Comparison of ENCODE assay signal across 13 cellular contexts in the genomic region with DNA sequence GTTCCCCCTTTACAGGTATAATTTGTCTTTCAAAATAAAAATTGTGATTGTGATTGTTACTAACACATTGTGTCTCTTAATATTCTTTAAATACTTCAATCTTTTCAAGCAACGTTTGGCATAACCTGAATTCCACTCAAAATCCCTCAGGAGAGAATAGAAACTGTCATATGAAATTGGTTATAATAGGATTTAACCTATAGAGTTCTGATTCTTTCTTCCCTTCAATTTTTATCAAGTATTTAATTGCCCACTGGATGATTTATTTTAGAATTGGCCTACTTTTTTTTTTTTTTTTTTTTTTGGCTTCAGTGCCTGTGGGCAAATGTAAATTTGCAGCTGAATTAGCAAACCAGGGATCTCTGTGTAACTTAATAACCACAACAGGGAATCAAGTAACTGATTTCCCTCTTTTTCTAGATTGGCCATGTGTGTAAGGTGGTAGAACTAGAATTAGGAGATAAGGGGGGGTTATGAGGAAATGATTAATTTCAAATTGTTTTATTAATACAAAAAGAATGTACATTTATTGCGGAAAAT.
DNase-seq lines count a peak whose midpoint lies in the region; ATAC-seq and TF ChIP-seq lines count a peak whose summit lies in the region.
"Had no signal": no experiment of that assay in that cellular context is flagged by ENCODE, and none has a peak within 500 bp of the region (broad histone marks: within the 10 kb centered on the region; RNA-seq: fewer than 3 reads in every experiment).

No MANE protein-coding gene starts in this region.

- intact Hi-C loops in left colon (cut with DNase I, micrococcal nuclease): no loop called here

- POLR2A ChIA-PET in HEK293T (lab: Yijun Ruan, JAX): interaction anchor here (0.6 to 3.5 kb wide), 4 partner anchors 9 to 156 kb away, joined by 3 to 38 read pairs (median 11); a partner anchor contains a TSS

- DNase-seq in DMS79 (lab: John Stamatoyannopoulos, UW) (peak; percentile 39), HEK293T (ENCODE audit: extremely low spot score) (no peak), NCI-H526 treated with DMSO at 0.1 percent for 48 hours (lab: John Stamatoyannopoulos, UW) (peak; percentile 14), left kidney (ENCODE audit: low read depth, low spot score) (peak; percentile 66), ecto neural progenitor cell (ENCODE audit: low spot score) (no peak), Ammon's horn (ENCODE audit: low spot score) (no peak), left colon (no peak)
- DNase-seq: CD4-positive, alpha-beta T cell; NCI-H2081 treated with DMSO at 0.1 percent for 48 hours; NCI-H774; SIG-M5 had no signal

- CTCF ChIA-PET in HEK293T (lab: Yijun Ruan, JAX): interaction anchor here (0.7 kb wide), 1 partner anchor 16 kb away, joined by 4 read pairs; no protein-coding TSS in a partner anchor

- ATAC-seq in HG03521 (IDR thresholded peaks at IDR 0.05; ENCODE audit: unreplicated experiment) (no peak), left colon (no peak)
- ATAC-seq: HepG2 had no signal

TF ChIP-seq in HEK293T, 16 proteins besides CTCF, POLR2A, EP300 and RAD21:
- TF ChIP-seq BHLHE40 (IDR thresholded peaks at IDR 0.05; ENCODE audit: borderline replicate concordance): no peak
- peak; percentile 96 for TF ChIP-seq ZNF384 (IDR thresholded peaks at IDR 0.05)
- TF ChIP-seq, protein P1, sequence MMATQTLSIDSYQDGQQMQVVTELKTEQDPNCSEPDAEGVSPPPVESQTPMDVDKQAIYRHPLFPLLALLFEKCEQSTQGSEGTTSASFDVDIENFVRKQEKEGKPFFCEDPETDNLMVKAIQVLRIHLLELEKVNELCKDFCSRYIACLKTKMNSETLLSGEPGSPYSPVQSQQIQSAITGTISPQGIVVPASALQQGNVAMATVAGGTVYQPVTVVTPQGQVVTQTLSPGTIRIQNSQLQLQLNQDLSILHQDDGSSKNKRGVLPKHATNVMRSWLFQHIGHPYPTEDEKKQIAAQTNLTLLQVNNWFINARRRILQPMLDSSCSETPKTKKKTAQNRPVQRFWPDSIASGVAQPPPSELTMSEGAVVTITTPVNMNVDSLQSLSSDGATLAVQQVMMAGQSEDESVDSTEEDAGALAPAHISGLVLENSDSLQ (IDR thresholded peaks at IDR 0.05): 0 out of 2 replicates have a peak, but pooled peaks have one; percentile 31
- no peak for TF ChIP-seq FOXA1 (IDR thresholded peaks at IDR 0.05)
TF ChIP-seq in HEK293T: peak in this region for 2.

Comparison
In these comparisons a context has a peak if more than half of its experiments do, and no peak if none do; other contexts are left out.
1. DNase-seq: peak in DMS79 (single experiment), NCI-H526 treated with DMSO at 0.1 percent for 48 hours (single experiment) and left kidney (single experiment); none in HEK293T (single experiment), ecto neural progenitor cell (single experiment), Ammon's horn (single experiment) and left colon (0 of 2).